Comparison of ENCODE assay signal across 13 cellular contexts in the genomic region with DNA sequence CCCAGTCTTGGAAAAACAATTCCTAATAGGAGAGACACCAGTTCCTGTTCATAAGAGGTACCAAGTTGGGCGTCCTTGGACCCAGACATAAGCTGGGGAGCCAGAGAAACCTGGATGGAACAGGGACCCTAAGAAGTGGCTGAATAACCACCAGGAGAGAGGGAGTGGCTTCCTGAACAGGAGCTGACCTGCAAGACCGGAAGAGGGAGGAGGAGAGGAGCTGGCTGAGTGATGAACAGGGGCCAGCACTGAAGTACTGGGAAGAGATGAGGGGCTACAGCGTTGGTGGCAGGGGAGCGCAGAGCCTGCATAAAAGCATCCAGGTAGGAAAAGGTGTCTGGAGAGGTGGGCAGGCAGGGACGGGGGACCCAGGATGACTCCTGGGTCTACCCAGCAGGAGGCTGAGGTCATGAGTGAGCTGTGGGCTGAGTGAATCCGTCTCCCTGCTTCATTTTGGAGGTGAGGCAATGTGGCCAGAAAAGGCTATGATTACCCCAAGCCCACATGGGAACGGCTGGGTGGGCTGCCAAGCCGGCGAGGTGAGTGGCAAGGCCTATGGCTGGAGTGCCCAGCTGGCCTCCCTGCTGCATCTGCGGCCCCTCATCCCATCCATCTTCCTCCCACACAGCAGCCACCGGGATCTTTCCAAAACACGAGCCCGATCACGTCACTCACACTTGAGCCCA. TPM values are rescaled to one million over a fixed set of nuclear protein-coding genes. Genes with fewer than 3 reads are reported as not detected.
A peak's percentile ranks its signal among the peaks of the same experiment; 100 is the strongest.
DNase-seq lines count a peak whose midpoint lies in the region; ATAC-seq and TF ChIP-seq lines count a peak whose summit lies in the region.
"Had no signal": no experiment of that assay in that cellular context is flagged by ENCODE, and none has a peak within 500 bp of the region (broad histone marks: within the 10 kb centered on the region; RNA-seq: fewer than 3 reads in every experiment).

No MANE protein-coding gene starts in this region.

- H3K27ac Mint-ChIP-seq in natural killer cell treated with Interleukin-12 subunit alpha and Interleukin-12 subunit beta and Interleukin-15 and Interleukin-18, amount 100 ng/mL, for 72 hours, result no peak overlapping the region
- H3K27ac Mint-ChIP-seq: T-cell had no signal

- H3K36me3 Mint-ChIP-seq in natural killer cell treated with Interleukin-12 subunit alpha and Interleukin-12 subunit beta and Interleukin-15 and Interleukin-18, amount 100 ng/mL, for 72 hours, result no peaks in the 10 kb centered on the region
- H3K36me3 Mint-ChIP-seq: T-cell had no signal

- peaks cover 18% of the 10 kb centered on the region for H3K4me1 ChIP-seq in foreskin keratinocyte

- H3K27me3 ChIP-seq in H7 (ENCODE audit: control insufficient read depth, insufficient read depth, low read length) (peaks cover 12% of the 10 kb centered on the region), foreskin keratinocyte (no peaks in the 10 kb centered on the region)
- H3K27me3 ChIP-seq: MG63 had no signal

- H3K36me3 ChIP-seq in H7 (replicated peaks; ENCODE audit: control insufficient read depth, insufficient read depth, low read length), result no peaks in the 10 kb centered on the region
- H3K36me3 ChIP-seq: MG63, spleen had no signal

- DNase-seq in H7, result peak; percentile 77
- DNase-seq in NCI-H510A (lab: John Stamatoyannopoulos, UW), result peak; percentile 48
- DNase-seq in foreskin keratinocyte, result no peak
- DNase-seq in natural killer cell treated with Interleukin-12 subunit alpha and Interleukin-12 subunit beta and Interleukin-15 and Interleukin-18, amount 100 ng/mL, for 72 hours (ENCODE audit: low spot score), result peak; percentile 32
- no peak for DNase-seq in T-helper 1 cell
- no peak for DNase-seq in mucosa of gallbladder (ENCODE audit: low spot score)
- no peak for DNase-seq in effector CD4-positive, alpha-beta T cell
- DNase-seq: activated CD4-positive, alpha-beta T cell treated with anti-CD3 and anti-CD28 coated beads, Interleukin-2, amount 50 U/mL, for 4 hours; activated naive CD4-positive, alpha-beta T cell treated with Interleukin-2 at 50 U/mL for 16 hours; cortex of kidney; MG63; spleen; T-cell had no signal

- peaks cover 25 to 26% of the 10 kb centered on the region in 2 donors for H3K27me3 Mint-ChIP-seq in natural killer cell treated with Interleukin-12 subunit alpha and Interleukin-12 subunit beta and Interleukin-15 and Interleukin-18, amount 100 ng/mL, for 72 hours

- TF ChIP-seq CTCF in foreskin keratinocyte (conservative IDR thresholded peaks at IDR 0.05), result no peak

- peaks cover 14 to 17% of the 10 kb centered on the region in 2 donors for H3K4me1 Mint-ChIP-seq in natural killer cell treated with Interleukin-12 subunit alpha and Interleukin-12 subunit beta and Interleukin-15 and Interleukin-18, amount 100 ng/mL, for 72 hours (ENCODE audit: low read depth in 2 of 2)

- H3K27ac ChIP-seq in foreskin keratinocyte, result no peak overlapping the region
- H3K27ac ChIP-seq: spleen had no signal

- no peak overlapping the region for H3K4me3 Mint-ChIP-seq in natural killer cell treated with Interleukin-12 subunit alpha and Interleukin-12 subunit beta and Interleukin-15 and Interleukin-18, amount 100 ng/mL, for 72 hours

- no peaks in the 10 kb centered on the region for H3K9me3 Mint-ChIP-seq in natural killer cell treated with Interleukin-12 subunit alpha and Interleukin-12 subunit beta and Interleukin-15 and Interleukin-18, amount 100 ng/mL, for 72 hours
- H3K9me3 Mint-ChIP-seq: T-cell had no signal

- no peak overlapping the region for H3K4me3 ChIP-seq in H7 (ENCODE audit: insufficient read depth, low read depth, low read length)
- H3K4me3 ChIP-seq: MG63 had no signal

- ATAC-seq in foreskin keratinocyte, result peak; percentile 11
- ATAC-seq in natural killer cell treated with Interleukin-12 subunit alpha and Interleukin-12 subunit beta and Interleukin-15 and Interleukin-18, amount 100 ng/mL, for 72 hours, result no peak

RNA-seq across cellular contexts. Expression of a gene that starts 34.4 kb away (rescaled TPM):
- 14.7 and 17.1 TPM in 2 replicates for total RNA-seq in H7 (2014; rRNA removed; shearing (Covaris generic))
- total RNA-seq in foreskin keratinocyte (22.8 and 28.8 TPM in 2 replicates), mucosa of gallbladder (105 TPM)
- polyA plus RNA-seq in foreskin keratinocyte, result 27.5 and 28.0 TPM in 2 replicates
- total RNA-seq in natural killer cell treated with Interleukin-12 subunit alpha and Interleukin-12 subunit beta and Interleukin-15 and Interleukin-18, amount 100 ng/mL, for 72 hours, result 100 to 1,000 TPM in 1 of 2 donors, 10 to 100 TPM in 1; 51.0 to 100 TPM

Comparison
In these comparisons a context has a peak if more than half of its experiments do, and no peak if none do; other contexts are left out.
1. DNase-seq: peak in H7 (single experiment), NCI-H510A (single experiment) and natural killer cell treated with Interleukin-12 subunit alpha and Interleukin-12 subunit beta and Interleukin-15 and Interleukin-18, amount 100 ng/mL, for 72 hours (single experiment); none in foreskin keratinocyte (0 of 2), T-helper 1 cell (0 of 5), mucosa of gallbladder (single experiment) and effector CD4-positive, alpha-beta T cell (single experiment).